11 cellular contexts compared by ENCODE assay signal in the genomic region with DNA sequence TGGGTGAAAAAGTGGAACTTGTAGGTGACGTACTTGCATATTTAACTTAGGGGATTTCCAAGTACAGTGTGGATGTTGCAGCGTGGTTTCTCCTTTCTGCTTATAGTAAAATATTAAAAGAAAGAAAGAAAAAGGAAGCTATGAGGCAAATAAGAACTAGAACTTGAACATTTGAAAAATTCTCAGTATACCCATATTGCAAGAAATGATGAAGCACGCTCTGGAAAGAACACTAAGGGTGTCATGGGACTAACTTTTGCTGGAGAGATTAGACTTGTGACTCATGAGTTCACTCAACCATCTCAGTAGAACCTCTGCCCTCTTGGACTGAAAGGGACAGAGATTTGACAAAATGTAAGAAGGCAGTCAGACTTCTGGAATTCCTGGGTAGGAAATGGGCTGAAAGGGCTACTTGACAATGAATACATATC.
DNase-seq lines count a peak whose midpoint lies in the region; ATAC-seq and TF ChIP-seq lines count a peak whose summit lies in the region.
"Had no signal": no experiment of that assay in that cellular context is flagged by ENCODE, and none has a peak within 500 bp of the region (broad histone marks: within the 10 kb centered on the region; RNA-seq: fewer than 3 reads in every experiment).

No MANE protein-coding gene starts in this region.

- no peak overlapping the region for H3K4me3 Mint-ChIP-seq in T-helper 17 cell
- H3K4me3 Mint-ChIP-seq in CD4-positive, alpha-beta T cell = no peak overlapping the region

- ATAC-seq in GM18499 (IDR thresholded peaks at IDR 0.05; ENCODE audit: insufficient read depth, unreplicated experiment) (peak; percentile 90), GM21619 (IDR thresholded peaks at IDR 0.05; ENCODE audit: unreplicated experiment) (peak; percentile 87), HG03439 (IDR thresholded peaks at IDR 0.05; ENCODE audit: unreplicated experiment) (peak; percentile 94), T-helper 17 cell (no peak)
- ATAC-seq in CD4-positive, alpha-beta T cell (ENCODE audit: poor library complexity) = no peak
- ATAC-seq: heart left ventricle, K562 had no signal

- H3K27me3 ChIP-seq in CD4-positive, alpha-beta T cell (ENCODE audit: control insufficient read depth, insufficient read depth, low read length) = no peaks in the 10 kb centered on the region
- H3K27me3 ChIP-seq: heart left ventricle had no signal

- POLR2A ChIA-PET in CD4-positive, alpha-beta T cell (lab: Charles Lee) = no interaction called here

- no peaks in the 10 kb centered on the region for H3K27me3 Mint-ChIP-seq in T-helper 17 cell
- no peaks in the 10 kb centered on the region for H3K27me3 Mint-ChIP-seq in CD4-positive, alpha-beta T cell

- no peak overlapping the region for H3K27ac Mint-ChIP-seq in T-helper 17 cell
- no peak overlapping the region for H3K27ac Mint-ChIP-seq in CD4-positive, alpha-beta T cell

- H3K36me3 Mint-ChIP-seq in T-helper 17 cell (ENCODE audit: low read depth) = no peaks in the 10 kb centered on the region
- H3K36me3 Mint-ChIP-seq in CD4-positive, alpha-beta T cell (ENCODE audit: low read depth) = no peaks in the 10 kb centered on the region

- DNase-seq in fibroblast of peridontal ligament (ENCODE audit: extremely low read depth) = peak; percentile 71
- no peak for DNase-seq in T-helper 17 cell
- no peak for DNase-seq in CD4-positive, alpha-beta T cell
- no peak for DNase-seq in head of caudate nucleus
- no peak for DNase-seq in SIG-M5 treated with dmso at 0.1 percent for 504 hours (lab: John Stamatoyannopoulos, UW; ENCODE audit: unreplicated experiment)
- DNase-seq: heart left ventricle, SIG-M5 had no signal

- H3K9me3 Mint-ChIP-seq in CD4-positive, alpha-beta T cell = peaks cover 15% of the 10 kb centered on the region

- CTCF ChIA-PET in CD4-positive, alpha-beta T cell (lab: Charles Lee) = no interaction called here

- no peak for TF ChIP-seq CTCF in CD4-positive, alpha-beta T cell (IDR thresholded peaks at IDR 0.05)

- intact Hi-C loops in CD4-positive, alpha-beta T cell (cut with DNase I, micrococcal nuclease) = no loop called here
- intact Hi-C loops in head of caudate nucleus (cut with DNase I) = no loop called here

- no peaks in the 10 kb centered on the region for H3K9me3 ChIP-seq in T-helper 17 cell (ENCODE audit: control insufficient read depth, low read length, poor library complexity, severe bottlenecking)
- H3K9me3 ChIP-seq in CD4-positive, alpha-beta T cell (ENCODE audit: control insufficient read depth, low read length) = no peaks in the 10 kb centered on the region
- H3K9me3 ChIP-seq: heart left ventricle had no signal

- H3K27ac ChIP-seq in CD4-positive, alpha-beta T cell (ENCODE audit: low read depth, low read length) = no peak overlapping the region
- H3K27ac ChIP-seq: heart left ventricle had no signal

- H3K4me1 Mint-ChIP-seq in T-helper 17 cell = no peaks in the 10 kb centered on the region
- H3K4me1 Mint-ChIP-seq in CD4-positive, alpha-beta T cell (ENCODE audit: low read depth) = no peaks in the 10 kb centered on the region

Comparison
In these comparisons a context has a peak if more than half of its experiments do, and no peak if none do; other contexts are left out.
1. ATAC-seq: peak in GM18499 (single experiment), GM21619 (single experiment) and HG03439 (single experiment); none in T-helper 17 cell (single experiment) and CD4-positive, alpha-beta T cell (single experiment).